In the genomic region with DNA sequence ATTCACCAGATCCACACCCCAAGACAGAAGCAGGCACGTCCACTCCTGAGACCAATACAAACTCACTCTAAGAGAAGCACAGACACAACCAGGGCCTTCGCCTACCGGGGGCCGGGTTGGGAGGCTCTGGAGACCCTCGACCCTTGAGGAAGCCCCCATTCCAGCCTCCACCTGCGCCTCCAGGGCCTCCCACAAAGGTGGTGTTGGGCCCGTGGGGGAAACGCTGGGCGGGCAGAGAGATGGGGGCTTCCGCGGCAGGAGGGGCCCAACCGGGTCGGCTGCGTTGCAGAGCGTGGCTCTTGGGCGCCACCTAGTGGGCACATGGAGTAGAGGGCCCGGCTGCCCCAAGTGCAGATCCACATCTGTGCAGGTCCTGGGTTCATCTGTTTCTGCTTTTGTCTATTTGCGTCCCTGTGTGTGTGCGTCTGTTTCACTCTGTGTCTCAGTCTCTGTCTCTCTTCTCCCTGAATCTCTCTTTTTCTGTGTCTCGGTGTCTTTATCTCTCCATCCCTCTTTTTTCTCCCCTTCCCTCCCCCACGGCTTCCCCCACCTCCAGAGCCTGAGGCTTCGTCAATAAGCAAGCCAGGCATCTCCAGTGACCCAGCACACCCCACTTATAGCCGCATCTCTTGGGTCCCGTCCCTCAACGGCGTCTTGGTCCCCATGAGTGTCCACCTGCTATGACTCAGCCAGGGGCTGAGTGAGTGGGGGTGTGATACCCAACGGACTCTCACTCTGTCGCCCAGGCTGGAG, we compare ENCODE assay signal across 8 cellular contexts. TPM values are rescaled to one million over a fixed set of nuclear protein-coding genes. Genes with fewer than 3 reads are reported as not detected.
DNase-seq lines count a peak whose midpoint lies in the region; ATAC-seq, FAIRE-seq and TF ChIP-seq lines count a peak whose summit lies in the region.

No MANE protein-coding gene starts in this region.

- no peak overlapping the region for H3K23ac ChIP-seq in mesendoderm (ENCODE audit: low read length)

- DNase-seq in A549 (ENCODE audit: low read depth in 1 of 2, low spot score in 1 of 2) (peak; percentile 33 to 57), GM12892 (ENCODE audit: insufficient read length) (peak; percentile 84), NCI-H82 treated with DMSO at 0.1 percent for 48 hours (lab: John Stamatoyannopoulos, UW; ENCODE audit: unreplicated experiment) (peak; percentile 2), mesendoderm (peak; percentile 55), dedifferentiated amniotic fluid mesenchymal stem cell (ENCODE audit: extremely low spot score) (no peak)
- peak; percentile 66 for DNase-seq in activated CD4-positive, alpha-beta memory T cell treated with anti-CD3 and anti-CD28 coated beads, Interleukin-2, amount 10 ng/mL, durations not matched to agents 7 days and 5 days
- peak; percentile 34 to 55 (median 46) for DNase-seq in effector memory CD4-positive, alpha-beta T cell
- peak; percentile 50 to 62 for DNase-seq in stimulated activated CD8-positive, alpha-beta memory T cell treated with anti-CD3 and anti-CD28 coated beads, Interleukin-2, amount 100 ng/mL, for 48 hours (ENCODE audit: low read depth in 2 of 2)

- peaks cover 7% of the 10 kb centered on the region for H3K4me1 Mint-ChIP-seq in activated CD4-positive, alpha-beta memory T cell treated with anti-CD3 and anti-CD28 coated beads, Interleukin-2, amount 10 ng/mL, durations not matched to agents 7 days and 5 days

- no peaks in the 10 kb centered on the region for H3K27me3 Mint-ChIP-seq in activated CD4-positive, alpha-beta memory T cell treated with anti-CD3 and anti-CD28 coated beads, Interleukin-2, amount 10 ng/mL, durations not matched to agents 7 days and 5 days

- TF ChIP-seq POLR2A in A549 (IDR thresholded peaks at IDR 0.05; ENCODE audit: low read length) (no peak), GM12892 (IDR thresholded peaks at IDR 0.05; ENCODE audit: low read depth, low read length) (no peak)

- POLR2A ChIA-PET in A549 (lab: Yijun Ruan, JAX): no interaction called here
- POLR2A ChIA-PET in activated CD4-positive, alpha-beta memory T cell treated with anti-CD3 and anti-CD28 coated beads, Interleukin-2, amount 10 ng/mL, durations not matched to agents 7 days and 5 days (lab: Charles Lee): no interaction called here

- no peak overlapping the region for H3K18ac ChIP-seq in mesendoderm (ENCODE audit: low read length)

- no peak overlapping the region for H2BK120ac ChIP-seq in mesendoderm (ENCODE audit: low read depth, low read length)

- H3K9me3 ChIP-seq in A549: no peaks in the 10 kb centered on the region
- no peaks in the 10 kb centered on the region for H3K9me3 ChIP-seq in effector memory CD4-positive, alpha-beta T cell (ENCODE audit: control insufficient read depth, low read length)

- no peaks in the 10 kb centered on the region for H3K79me1 ChIP-seq in mesendoderm (ENCODE audit: low read length)

- H2AK5ac ChIP-seq in mesendoderm (ENCODE audit: low read length): no peak overlapping the region

- H4K5ac ChIP-seq in mesendoderm (ENCODE audit: low read length): no peak overlapping the region

- peak; percentile 80 to 90 for TF ChIP-seq RAD21 in A549 (conservative IDR thresholded peaks at IDR 0.05 in 1 of 2, IDR thresholded peaks at IDR 0.05 in 1 of 2)

- H3K79me2 ChIP-seq in mesendoderm (ENCODE audit: control insufficient read depth, insufficient read depth, low read length): no peaks in the 10 kb centered on the region

- H2BK5ac ChIP-seq in mesendoderm (ENCODE audit: low read length): no peak overlapping the region

- peak overlapping the region; percentile 30 to 74; a peak in 3 of 6 replicates for H3K27ac ChIP-seq in A549
- no peak overlapping the region for H3K27ac ChIP-seq in effector memory CD4-positive, alpha-beta T cell (ENCODE audit: insufficient read depth, low read length, poor library complexity, severe bottlenecking)
- no peak overlapping the region for H3K27ac ChIP-seq in mesendoderm (ENCODE audit: low read depth, low read length)

- WGBS in A549 (ENCODE audit: missing lambda C conversion rate): 16% methylated on average over 7 of the region's 28 CpGs
- no CpG with 5 or more reads among the region's 28 CpGs for WGBS in mesendoderm (ENCODE audit: extremely low coverage, insufficient coverage, low lambda C conversion rate)

- TF ChIP-seq EP300 in A549 (IDR thresholded peaks at IDR 0.05): no peak

- ATAC-seq in A549: peak; percentile 84 to 93

- H4K8ac ChIP-seq in mesendoderm (ENCODE audit: low read depth, low read length): no peak overlapping the region

- H3K4me3 Mint-ChIP-seq in activated CD4-positive, alpha-beta memory T cell treated with anti-CD3 and anti-CD28 coated beads, Interleukin-2, amount 10 ng/mL, durations not matched to agents 7 days and 5 days: no peak overlapping the region

- H3K4me3 ChIP-seq in A549 (no peak overlapping the region), mesendoderm (ENCODE audit: low read length) (no peak overlapping the region)
- peak overlapping the region; percentile 11 for H3K4me3 ChIP-seq in effector memory CD4-positive, alpha-beta T cell (ENCODE audit: insufficient read depth, low read depth, low read length, poor library complexity, severe bottlenecking)

- CTCF ChIA-PET in A549 (lab: Yijun Ruan, JAX): interaction anchor here (0.7 to 2.0 kb wide), 7 partner anchors 11 to 563 kb away, joined by 3 to 5 read pairs (median 3); no protein-coding TSS in a partner anchor
- CTCF ChIA-PET in activated CD4-positive, alpha-beta memory T cell treated with anti-CD3 and anti-CD28 coated beads, Interleukin-2, amount 10 ng/mL, durations not matched to agents 7 days and 5 days (lab: Charles Lee): interaction anchor here (0.9 kb wide), 1 partner anchor 525 kb away, joined by 4 read pairs; no protein-coding TSS in a partner anchor

- H3K56ac ChIP-seq in mesendoderm (ENCODE audit: low read length): peak overlapping the region; percentile 75

- no peak overlapping the region for H3K4ac ChIP-seq in mesendoderm (ENCODE audit: low read depth, low read length)

- H3K9me3 Mint-ChIP-seq in activated CD4-positive, alpha-beta memory T cell treated with anti-CD3 and anti-CD28 coated beads, Interleukin-2, amount 10 ng/mL, durations not matched to agents 7 days and 5 days: no peaks in the 10 kb centered on the region

- peak; percentile 82 for TF ChIP-seq CTCF in A549 (IDR thresholded peaks at IDR 0.05)

- peak overlapping the region; percentile 58 for H3K27ac Mint-ChIP-seq in activated CD4-positive, alpha-beta memory T cell treated with anti-CD3 and anti-CD28 coated beads, Interleukin-2, amount 10 ng/mL, durations not matched to agents 7 days and 5 days

- H3K4me1 ChIP-seq in A549 (no peaks in the 10 kb centered on the region), mesendoderm (ENCODE audit: control insufficient read depth, low read depth, low read length) (no peaks in the 10 kb centered on the region)
- H3K4me1 ChIP-seq in effector memory CD4-positive, alpha-beta T cell (ENCODE audit: control insufficient read depth, insufficient read depth, low read length, poor library complexity, severe bottlenecking): peaks cover 3% of the 10 kb centered on the region

- H3K27me3 ChIP-seq in effector memory CD4-positive, alpha-beta T cell (replicated peaks; ENCODE audit: control insufficient read depth, insufficient read depth, low read length, poor library complexity, severe bottlenecking): no peaks in the 10 kb centered on the region
- no peaks in the 10 kb centered on the region for H3K27me3 ChIP-seq in mesendoderm (ENCODE audit: insufficient read depth, low read length, poor library complexity)

- FAIRE-seq in A549 (lab: Jason Lieb, UNC): no peak
- FAIRE-seq in GM12892 (lab: Jason Lieb, UNC): peak; percentile 5

- H3K9ac ChIP-seq in mesendoderm (ENCODE audit: low read length): peak overlapping the region; percentile 31

- no peak overlapping the region for H2BK15ac ChIP-seq in mesendoderm (replicated peaks; ENCODE audit: low read depth)

- no peaks in the 10 kb centered on the region for H3K36me3 ChIP-seq in effector memory CD4-positive, alpha-beta T cell (ENCODE audit: control insufficient read depth, insufficient read depth, low read length)
- H3K36me3 ChIP-seq in mesendoderm (ENCODE audit: control insufficient read depth, insufficient read depth, low read length): no peaks in the 10 kb centered on the region

- H3K4me2 ChIP-seq in A549 (peak overlapping the region; percentile 78), mesendoderm (ENCODE audit: low read length) (no peak overlapping the region)

- no peaks in the 10 kb centered on the region for H3K36me3 Mint-ChIP-seq in activated CD4-positive, alpha-beta memory T cell treated with anti-CD3 and anti-CD28 coated beads, Interleukin-2, amount 10 ng/mL, durations not matched to agents 7 days and 5 days (ENCODE audit: low read depth)

RNA-seq across cellular contexts. Expression of a gene that starts 10.5 kb away (rescaled TPM):
- polyA plus RNA-seq in A549 (2011; rRNA removed) (1.2 TPM in 2 replicates), A549 (2017; fragmentation: RNase III; extraction: RNeasy Plus Mini Kit Qiagen cat#74134 plus additional on column Dnase treatment) (1.6 to 1.9 TPM (median 1.8 TPM) in 3 replicates)
- 1.2 and 1.3 TPM in 2 replicates for polyA plus RNA-seq in A549 (2012; cell fraction: cytosol; rRNA removed)
- 0.54 and 1.3 TPM in 2 replicates for polyA plus RNA-seq in A549 (2012; cell fraction: nucleus; rRNA removed)
- polyA minus RNA-seq in A549 (2011; rRNA and poly(A)+ RNA removed): 1.1 and 1.4 TPM in 2 replicates
- polyA plus RNA-seq in GM12892 (2012; ENCODE audit: missing spikeins): 0.59 TPM
- total RNA-seq in activated CD4-positive, alpha-beta memory T cell treated with anti-CD3 and anti-CD28 coated beads, Interleukin-2, amount 10 ng/mL, durations not matched to agents 7 days and 5 days: under 1 TPM; 0.38 to 0.53 TPM
- 0.21 TPM for polyA plus RNA-seq in mesendoderm (2013, experiment 1 of 2)
- polyA plus RNA-seq in mesendoderm (2013, experiment 2 of 2): 0.13 TPM

RNA-seq across cellular contexts. Expression of a gene that starts 44.3 kb away (rescaled TPM):
- polyA plus RNA-seq in A549 (2011; rRNA removed): 23.4 and 33.2 TPM in 2 replicates
- 40.5 and 46.1 TPM in 2 replicates for polyA plus RNA-seq in A549 (2012; cell fraction: cytosol; rRNA removed)
- 49.2 and 67.8 TPM in 2 replicates for polyA plus RNA-seq in A549 (2012; cell fraction: nucleus; rRNA removed)
- 42.2 to 52.3 TPM (median 51.2 TPM) in 3 replicates for polyA plus RNA-seq in A549 (2017; fragmentation: RNase III; extraction: RNeasy Plus Mini Kit Qiagen cat#74134 plus additional on column Dnase treatment)
- polyA minus RNA-seq in A549 (2011; rRNA and poly(A)+ RNA removed): 25.1 and 29.9 TPM in 2 replicates
- polyA plus RNA-seq in GM12892 (2012; ENCODE audit: missing spikeins): 37.7 TPM
- total RNA-seq in activated CD4-positive, alpha-beta memory T cell treated with anti-CD3 and anti-CD28 coated beads, Interleukin-2, amount 10 ng/mL, durations not matched to agents 7 days and 5 days: 10 to 100 TPM; 90.5 to 90.7 TPM
- 49.5 TPM for polyA plus RNA-seq in mesendoderm (2013, experiment 1 of 2)
- 47.4 TPM for polyA plus RNA-seq in mesendoderm (2013, experiment 2 of 2)

RNA-seq across cellular contexts. Expression of a gene that starts 44.6 kb away (rescaled TPM):
- 37.5 and 55.0 TPM in 2 replicates for polyA plus RNA-seq in A549 (2011; rRNA removed)
- polyA plus RNA-seq in A549 (2012; cell fraction: cytosol; rRNA removed): 94.3 and 109 TPM in 2 replicates
- 182 and 209 TPM in 2 replicates for polyA plus RNA-seq in A549 (2012; cell fraction: nucleus; rRNA removed)
- polyA plus RNA-seq in A549 (2017; fragmentation: RNase III; extraction: RNeasy Plus Mini Kit Qiagen cat#74134 plus additional on column Dnase treatment): 69.8 to 74.3 TPM (median 74.0 TPM) in 3 replicates
- 16.4 and 17.4 TPM in 2 replicates for polyA minus RNA-seq in A549 (2011; rRNA and poly(A)+ RNA removed)
- 48.3 TPM for polyA plus RNA-seq in GM12892 (2012; ENCODE audit: missing spikeins)
- total RNA-seq in activated CD4-positive, alpha-beta memory T cell treated with anti-CD3 and anti-CD28 coated beads, Interleukin-2, amount 10 ng/mL, durations not matched to agents 7 days and 5 days: 100 to 1,000 TPM; 124 to 126 TPM
- polyA plus RNA-seq in mesendoderm (2013, experiment 1 of 2): 76.8 TPM
- 78.0 TPM for polyA plus RNA-seq in mesendoderm (2013, experiment 2 of 2)

Comparison
In these comparisons a context has a peak if more than half of its experiments do, and no peak if none do; other contexts are left out.
1. H3K27ac ChIP-seq: peak in A549 (2 of 2); none in effector memory CD4-positive, alpha-beta T cell (single experiment) and mesendoderm (single experiment).